Comparison of ENCODE assay signal across 8 cellular contexts in genomic region chr10:29858352-29859267, GRCh38.
DNase-seq lines count a peak whose midpoint lies in the region; ATAC-seq and TF ChIP-seq lines count a peak whose summit lies in the region.

No MANE protein-coding gene starts in this region.

- WGBS in transverse colon (ENCODE audit: low coverage in 1 of 2), 2 donors: 22% methylated on average over 5 to 11 of the region's 11 CpGs

- DNase-seq in AG04450 (ENCODE audit: low read depth, low spot score): peak; percentile 36
- DNase-seq in HS-5 (ENCODE audit: low read depth): peak; percentile 6
- DNase-seq in astrocyte of the cerebellum (ENCODE audit: low read depth): no peak
- peak; percentile 87 for DNase-seq in islet precursor cell
- peak; percentile 60 for DNase-seq in transverse colon
- DNase-seq in NCI-H1417 (lab: John Stamatoyannopoulos, UW): no peak
- DNase-seq in immature natural killer cell: no peak

- TF ChIP-seq CTCF in AG04450 (IDR thresholded peaks at IDR 0.05; ENCODE audit: low read depth, low read length) (peak; percentile 85), astrocyte of the cerebellum (IDR thresholded peaks at IDR 0.05; ENCODE audit: low read depth, low read length, missing control alignments) (peak; percentile 76), transverse colon (IDR thresholded peaks at IDR 0.05) (peak; percentile 51 to 73 (median 61))

- no peak overlapping the region for H3K4me3 ChIP-seq in AG04450 (ENCODE audit: low read depth, low read length)
- no peak overlapping the region for H3K4me3 ChIP-seq in astrocyte of the cerebellum (ENCODE audit: low read depth, low read length)
- H3K4me3 ChIP-seq in transverse colon: no peak overlapping the region

- H3K36me3 ChIP-seq in transverse colon: no peaks in the 10 kb centered on the region

- in situ Hi-C loops in astrocyte of the cerebellum (cut with HindIII; ENCODE audit: low sequenced_read_pairs): no loop called here
- in situ Hi-C loops in transverse colon (cut with MboI; ENCODE audit: low pct_ligation_motif_present in 1 of 4, low pct_unique_long_range_greater_than_20kb in 1 of 4, low sequenced_read_pairs in 3 of 4): loop anchor here in 1 of 4 donors (25.0 kb wide), 1 partner anchor 346 kb away; no protein-coding TSS in a partner anchor

- peaks cover 0 to 12% (median 7%) of the 10 kb centered on the region in 4 donors for H3K4me1 ChIP-seq in transverse colon

- CTCF ChIA-PET in AG04450 (lab: Charles Lee): interaction anchor here (0.8 to 1.6 kb wide), 7 partner anchors 9 to 733 kb away, joined by 3 to 6 read pairs (median 3); no protein-coding TSS in a partner anchor

- no peaks in the 10 kb centered on the region for H3K4me1 Mint-ChIP-seq in immature natural killer cell

- TF ChIP-seq POLR2A in transverse colon (IDR thresholded peaks at IDR 0.05): no peak

- H3K27me3 ChIP-seq in AG04450 (ENCODE audit: control insufficient read depth, insufficient read depth, low read length) (no peaks in the 10 kb centered on the region), transverse colon (no peaks in the 10 kb centered on the region)

- H3K9me3 ChIP-seq in AG04450 (ENCODE audit: control insufficient read depth, insufficient read depth, low read length): no peaks in the 10 kb centered on the region
- H3K9me3 ChIP-seq in transverse colon: no peaks in the 10 kb centered on the region

- peaks cover 0 to 12% (median 7%) of the 10 kb centered on the region in 3 donors for H3K27me3 Mint-ChIP-seq in immature natural killer cell (ENCODE audit: low read depth in 3 of 3)

- H3K4me3 Mint-ChIP-seq in immature natural killer cell: no peak overlapping the region

- no peaks in the 10 kb centered on the region for H3K36me3 Mint-ChIP-seq in immature natural killer cell

- H3K27ac ChIP-seq in AG04450 (ENCODE audit: low read depth, low read length) (no peak overlapping the region), transverse colon (peak overlapping the region; percentile 44 to 79 (median 62))

- POLR2A ChIA-PET in AG04450 (lab: Yijun Ruan, JAX): no interaction called here

- no peaks in the 10 kb centered on the region for H3K9me3 Mint-ChIP-seq in immature natural killer cell

- intact Hi-C loops in transverse colon (cut with DNase I; ENCODE audit: low total_unique reads): loop anchor here (5.0 kb wide), 1 partner anchor 121 kb away; no protein-coding TSS in a partner anchor

- no peak for ATAC-seq in GM21360 (IDR thresholded peaks at IDR 0.05; ENCODE audit: unreplicated experiment)

- no peak overlapping the region for H3K27ac Mint-ChIP-seq in immature natural killer cell

- no peak for TF ChIP-seq EP300 in transverse colon (IDR thresholded peaks at IDR 0.05; ENCODE audit: low read depth)

Comparison
In these comparisons a context has a peak if more than half of its experiments do, and no peak if none do; other contexts are left out.
1. DNase-seq: peak in AG04450 (single experiment), HS-5 (single experiment), islet precursor cell (single experiment) and transverse colon (single experiment); none in astrocyte of the cerebellum (single experiment), NCI-H1417 (0 of 3) and immature natural killer cell (0 of 3).
2. Peak in every context shown above with its lines, with median percentiles within 50 percentile points of each other: CTCF ChIP-seq.